ENCODE assay signal across 8 cellular contexts in genomic region chr21:16330340-16331319, GRCh38.
DNase-seq lines count a peak whose midpoint lies in the region; ATAC-seq and TF ChIP-seq lines count a peak whose summit lies in the region.

No MANE protein-coding gene starts in this region.

- no peak overlapping the region for H3K4me2 ChIP-seq in HCT116 (ENCODE audit: low read length)

- DNase-seq in Right ventricle myocardium inferior (ENCODE audit: missing footprints) = no peak
- DNase-seq in cardiac septum (ENCODE audit: low spot score) = no peak
- DNase-seq in HCT116 (ENCODE audit: low read depth, low spot score) = peak; percentile 4
- DNase-seq in M059J (ENCODE audit: low read depth) = peak; percentile 80
- peak; percentile 78 for DNase-seq in RPMI8226
- peak; percentile 62 to 72 for DNase-seq in erythroblast (lab: John Stamatoyannopoulos, UW)
- DNase-seq in mucosa of gallbladder (ENCODE audit: low spot score) = peak; percentile 67
- no peak for DNase-seq in 8988T

- RAD21 ChIA-PET in HCT116 (lab: Charles Lee; ENCODE audit: low non-redundant PET in 1 of 2, low total read pairs in 2 of 2, uncharacterized antibody in 2 of 2, unreplicated experiment in 2 of 2) = no interaction called here

- H3K27ac ChIP-seq in HCT116 (ENCODE audit: low read depth, low read length) = no peak overlapping the region

- H3K4me3 ChIP-seq in HCT116 (replicated peaks in 1 of 2; ENCODE audit: low read depth in 1 of 2, low read length in 2 of 2) = no peak overlapping the region

- intact Hi-C loops in Right ventricle myocardium inferior (cut with DNase I) (loop anchor here (2.0 to 10.0 kb wide), 3 partner anchors 136 to 246 kb away; no protein-coding TSS in a partner anchor), cardiac septum (cut with DNase I) (loop anchor here (5.0 to 10.0 kb wide), 2 partner anchors 74 to 248 kb away; no protein-coding TSS in a partner anchor), HCT116 (cut with micrococcal nuclease) (no loop called here)

- no peaks in the 10 kb centered on the region for H3K79me2 ChIP-seq in HCT116 (ENCODE audit: insufficient read depth, low read length)

- no peak; the same call in 1 of the 2 replicates for TF ChIP-seq RAD21 in HCT116 (IDR thresholded peaks at IDR 0.05; ENCODE audit: low read depth)

- peak in 2 of 3 experiments; percentile 41 to 45; a peak in 3 of 6 replicates for TF ChIP-seq CTCF in HCT116 (IDR thresholded peaks at IDR 0.05 in 2 of 3, conservative IDR thresholded peaks at IDR 0.05 in 1 of 3; ENCODE audit: borderline replicate concordance in 1 of 3, insufficient read depth in 1 of 3, low read depth in 2 of 3, low read length in 2 of 3)

- H2AFZ ChIP-seq in HCT116 (ENCODE audit: low read depth, low read length, poor library complexity, severe bottlenecking) = no peak overlapping the region

- no peak overlapping the region for H3K9ac ChIP-seq in HCT116 (ENCODE audit: low read length)

- TF ChIP-seq POLR2A in HCT116 (IDR thresholded peaks at IDR 0.05; ENCODE audit: borderline replicate concordance, extremely low read depth, insufficient read depth, insufficient read length) (no peak), erythroblast (IDR thresholded peaks at IDR 0.05; ENCODE audit: low read length) (no peak)

- CTCF ChIA-PET in HCT116 (lab: Charles Lee) = no interaction called here

- POLR2A ChIA-PET in HCT116 (lab: Charles Lee) = no interaction called here

- no peaks in the 10 kb centered on the region for H4K20me1 ChIP-seq in HCT116 (ENCODE audit: insufficient read depth)

- H3K9me2 ChIP-seq in HCT116 (ENCODE audit: insufficient read depth) = no peaks in the 10 kb centered on the region

- H3K9me3 ChIP-seq in HCT116 (ENCODE audit: control insufficient read depth in 1 of 2, insufficient read depth in 1 of 2, low read depth in 1 of 2, low read length in 2 of 2) = peaks cover 0 to 12% of the 10 kb centered on the region in 2 experiments; a peak in 2 of 4 replicates

- H3K4me1 ChIP-seq in HCT116 (ENCODE audit: control insufficient read depth in 1 of 2, insufficient read depth in 2 of 2, low read length in 2 of 2) = no peaks in the 10 kb centered on the region

- no peaks in the 10 kb centered on the region for H3K36me3 ChIP-seq in HCT116 (ENCODE audit: control insufficient read depth in 1 of 2, insufficient read depth in 2 of 2, low read length in 2 of 2)

- no peaks in the 10 kb centered on the region for H3K27me3 ChIP-seq in HCT116 (ENCODE audit: insufficient read depth, low read length)

- BruUV-seq in HCT116 (replicated peaks; lab: Mats Ljungman, UMichigan) = no TSS peak

- ATAC-seq in Right ventricle myocardium inferior (peak; percentile 98), HCT116 (peak; percentile 64; the same call in 1 of the 2 replicates)

TF ChIP-seq in HCT116, 20 proteins besides CTCF, POLR2A, EP300 and RAD21:
- TF ChIP-seq EZH2 (IDR thresholded peaks at IDR 0.05) = no peak
- TF ChIP-seq SRF (IDR thresholded peaks at IDR 0.05; ENCODE audit: low read depth) = no peak
- TF ChIP-seq CBX3 (IDR thresholded peaks at IDR 0.05; ENCODE audit: low read depth) = no peak
- TF ChIP-seq SP1 (IDR thresholded peaks at IDR 0.05; ENCODE audit: low read depth) = no peak
- TF ChIP-seq MAX (IDR thresholded peaks at IDR 0.05) = no peak
- TF ChIP-seq CEBPB (IDR thresholded peaks at IDR 0.05; ENCODE audit: low read depth) = no peak
- no peak for TF ChIP-seq REST (IDR thresholded peaks at IDR 0.05; ENCODE audit: low read depth)
- no peak for TF ChIP-seq ELF1 (IDR thresholded peaks at IDR 0.05; ENCODE audit: borderline replicate concordance, low read depth)
- no peak for TF ChIP-seq JUND (IDR thresholded peaks at IDR 0.05)
- no peak for TF ChIP-seq ZBTB33 (IDR thresholded peaks at IDR 0.05; ENCODE audit: extremely low read depth, insufficient replicate concordance, low read length)
- no peak for TF ChIP-seq YY1 (IDR thresholded peaks at IDR 0.05; ENCODE audit: extremely low read depth, insufficient replicate concordance, low read depth, low read length)
- no peak for TF ChIP-seq ZFX (IDR thresholded peaks at IDR 0.05)
- TF ChIP-seq EZH2phosphoT487 (IDR thresholded peaks at IDR 0.05; ENCODE audit: borderline replicate concordance) = no peak
- no peak for TF ChIP-seq SIN3A (IDR thresholded peaks at IDR 0.05; ENCODE audit: low read depth)
- TF ChIP-seq TCF7L2 (IDR thresholded peaks at IDR 0.05; ENCODE audit: borderline replicate concordance, extremely low read depth, insufficient read depth, insufficient read length) = no peak
- TF ChIP-seq ZNF274 (IDR thresholded peaks at IDR 0.05; ENCODE audit: low read depth, low read length) = no peak
- no peak for TF ChIP-seq FOSL1 (IDR thresholded peaks at IDR 0.05; ENCODE audit: low read depth)
- TF ChIP-seq ATF3 (IDR thresholded peaks at IDR 0.05) = no peak
- no peak for TF ChIP-seq POLR2AphosphoS5 (IDR thresholded peaks at IDR 0.05; ENCODE audit: low read depth, low read length)
- TF ChIP-seq EGR1 (IDR thresholded peaks at IDR 0.05; ENCODE audit: low read depth) = no peak

Comparison
In these comparisons a context has a peak if more than half of its experiments do, and no peak if none do; other contexts are left out.
1. DNase-seq: peak in HCT116 (single experiment), M059J (single experiment), RPMI8226 (single experiment), erythroblast (2 of 2) and mucosa of gallbladder (single experiment); none in Right ventricle myocardium inferior (single experiment), cardiac septum (single experiment) and 8988T (single experiment).